Comparison of ENCODE assay signal across 24 cellular contexts in the genomic region with DNA sequence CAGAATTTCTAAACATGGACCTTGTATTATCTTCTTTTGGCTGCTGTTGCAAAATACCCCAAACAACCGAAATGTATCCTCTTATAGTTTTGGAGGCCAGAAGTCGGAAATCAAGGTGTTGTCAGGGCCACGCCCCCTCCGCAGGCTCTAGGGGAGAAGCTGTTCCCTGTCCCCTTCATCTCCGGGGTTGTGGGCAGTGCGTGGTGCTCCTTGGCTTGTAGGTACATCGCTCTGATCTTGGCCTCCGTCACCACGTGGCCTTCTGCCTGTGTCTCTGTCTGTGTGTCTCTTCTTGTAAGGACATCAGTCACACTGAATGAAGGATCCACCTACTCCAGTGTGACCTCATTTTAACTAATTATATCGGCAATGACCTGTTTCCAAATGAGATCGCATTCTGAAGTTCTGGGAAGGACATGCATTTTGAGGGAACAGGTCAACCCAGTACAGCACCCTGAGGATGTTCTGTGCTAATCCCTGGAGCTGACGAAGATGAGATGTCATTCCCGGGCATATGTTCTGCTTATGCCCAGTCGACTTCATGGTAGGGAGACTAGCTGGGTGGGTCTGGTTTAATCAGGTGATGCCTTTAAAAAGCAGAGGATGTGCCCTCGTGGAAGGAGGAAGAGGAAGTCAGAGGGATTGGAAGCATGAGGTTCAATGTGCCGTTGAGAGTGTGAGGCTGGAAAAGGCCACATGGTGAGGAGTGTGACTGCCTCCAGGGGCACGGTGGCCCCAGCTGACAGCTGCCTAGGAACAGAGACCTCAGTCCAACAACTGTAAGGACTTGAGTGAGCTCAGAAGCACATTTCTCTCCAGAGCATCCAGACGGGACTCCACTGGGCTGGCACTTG.
DNase-seq lines count a peak whose midpoint lies in the region; ATAC-seq and TF ChIP-seq lines count a peak whose summit lies in the region.
"Had no signal": no experiment of that assay in that cellular context is flagged by ENCODE, and none has a peak within 500 bp of the region (broad histone marks: within the 10 kb centered on the region; RNA-seq: fewer than 3 reads in every experiment).

No MANE protein-coding gene starts in this region.

- no peak overlapping the region for H3K27ac ChIP-seq in HEK293 (ENCODE audit: extremely low read depth, low read depth, low read length)
- H3K27ac ChIP-seq in mesendoderm (ENCODE audit: low read depth, low read length), result no peak overlapping the region
- peak overlapping the region; percentile 42 to 51 for H3K27ac ChIP-seq in tibial artery
- H3K27ac ChIP-seq: heart left ventricle, neural progenitor cell had no signal

- H2BK120ac ChIP-seq in mesendoderm (ENCODE audit: low read depth, low read length), result no peak overlapping the region

- no peaks in the 10 kb centered on the region for H3K79me2 ChIP-seq in mesendoderm (ENCODE audit: control insufficient read depth, insufficient read depth, low read length)

- no peak overlapping the region for H3K4me3 Mint-ChIP-seq in activated T-cell treated with anti-CD3 and anti-CD28 coated beads, Interleukin-2, amount 50 U/mL, for 72 hours
- H3K4me3 Mint-ChIP-seq: activated CD4-positive, alpha-beta T cell treated with anti-CD3 and anti-CD28 coated beads, Interleukin-2, amount 10 ng/mL, durations not matched to agents 24 days and 14 days; CD4-positive, alpha-beta T cell; HFFc6; memory B cell; neural progenitor cell; stimulated activated naive CD8-positive, alpha-beta T cell treated with anti-CD3 and anti-CD28 coated beads, Interleukin-15, Interleukin-2, amounts not matched to agents 100 ng/mL and 50 ng/mL, for 24 hours had no signal

- H3K9me3 Mint-ChIP-seq in activated T-cell treated with anti-CD3 and anti-CD28 coated beads, Interleukin-2, amount 50 U/mL, for 72 hours, result no peaks in the 10 kb centered on the region
- H3K9me3 Mint-ChIP-seq: activated CD4-positive, alpha-beta T cell treated with anti-CD3 and anti-CD28 coated beads, Interleukin-2, amount 10 ng/mL, durations not matched to agents 24 days and 14 days; CD4-positive, alpha-beta T cell; stimulated activated naive CD8-positive, alpha-beta T cell treated with anti-CD3 and anti-CD28 coated beads, Interleukin-15, Interleukin-2, amounts not matched to agents 100 ng/mL and 50 ng/mL, for 24 hours had no signal

- no peak overlapping the region for H3K18ac ChIP-seq in mesendoderm (ENCODE audit: low read length)

- no peak overlapping the region for H3K27ac Mint-ChIP-seq in activated T-cell treated with anti-CD3 and anti-CD28 coated beads, Interleukin-2, amount 50 U/mL, for 72 hours
- H3K27ac Mint-ChIP-seq: activated CD4-positive, alpha-beta T cell treated with anti-CD3 and anti-CD28 coated beads, Interleukin-2, amount 10 ng/mL, durations not matched to agents 24 days and 14 days; CD4-positive, alpha-beta T cell; HFFc6; memory B cell; neural progenitor cell; stimulated activated naive CD8-positive, alpha-beta T cell treated with anti-CD3 and anti-CD28 coated beads, Interleukin-15, Interleukin-2, amounts not matched to agents 100 ng/mL and 50 ng/mL, for 24 hours had no signal

- H4K5ac ChIP-seq in mesendoderm (ENCODE audit: low read length), result no peak overlapping the region

- no peak overlapping the region for H3K4ac ChIP-seq in mesendoderm (ENCODE audit: low read depth, low read length)

- peaks cover 7% of the 10 kb centered on the region for H3K27me3 Mint-ChIP-seq in activated T-cell treated with anti-CD3 and anti-CD28 coated beads, Interleukin-2, amount 50 U/mL, for 72 hours (ENCODE audit: low read depth)
- H3K27me3 Mint-ChIP-seq: activated CD4-positive, alpha-beta T cell treated with anti-CD3 and anti-CD28 coated beads, Interleukin-2, amount 10 ng/mL, durations not matched to agents 24 days and 14 days; stimulated activated naive CD8-positive, alpha-beta T cell treated with anti-CD3 and anti-CD28 coated beads, Interleukin-15, Interleukin-2, amounts not matched to agents 100 ng/mL and 50 ng/mL, for 24 hours had no signal

- no peak overlapping the region for H2BK15ac ChIP-seq in mesendoderm (replicated peaks; ENCODE audit: low read depth)

- intact Hi-C loops in tibial artery (cut with DNase I; ENCODE audit: low total_unique reads), result no loop called here

- no CpG with 5 or more reads among the region's 18 CpGs for WGBS in mesendoderm (ENCODE audit: extremely low coverage, insufficient coverage, low lambda C conversion rate)

- no peak overlapping the region for H3K23ac ChIP-seq in mesendoderm (ENCODE audit: low read length)

- H3K56ac ChIP-seq in mesendoderm (ENCODE audit: low read length), result no peak overlapping the region

- no peaks in the 10 kb centered on the region for H3K36me3 ChIP-seq in HEK293 (ENCODE audit: control insufficient read depth in 2 of 2, insufficient read depth in 1 of 2, low read length in 2 of 2)
- H3K36me3 ChIP-seq in mesendoderm (ENCODE audit: control insufficient read depth, insufficient read depth, low read length), result no peaks in the 10 kb centered on the region
- no peaks in the 10 kb centered on the region for H3K36me3 ChIP-seq in tibial artery
- H3K36me3 ChIP-seq: heart left ventricle, neural progenitor cell had no signal

- no peak overlapping the region for H3K9ac ChIP-seq in mesendoderm (ENCODE audit: low read length)
- H3K9ac ChIP-seq: neural progenitor cell had no signal

- H3K4me1 ChIP-seq in HEK293 (ENCODE audit: control insufficient read depth, insufficient read depth, low read length) (no peaks in the 10 kb centered on the region), mesendoderm (ENCODE audit: control insufficient read depth, low read depth, low read length) (no peaks in the 10 kb centered on the region), tibial artery (peaks cover 0 to 16% (median 6%) of the 10 kb centered on the region in 4 donors)
- H3K4me1 ChIP-seq: heart left ventricle, neural progenitor cell had no signal

- no peaks in the 10 kb centered on the region for H3K27me3 ChIP-seq in mesendoderm (ENCODE audit: insufficient read depth, low read length, poor library complexity)
- H3K27me3 ChIP-seq in tibial artery, result peaks cover 0 to 6% of the 10 kb centered on the region in 2 donors
- H3K27me3 ChIP-seq: neural progenitor cell had no signal

- H3K9me3 ChIP-seq in HEK293 (ENCODE audit: control insufficient read depth, insufficient read depth, low read depth, low read length) (no peaks in the 10 kb centered on the region), tibial artery (no peaks in the 10 kb centered on the region)
- H3K9me3 ChIP-seq: heart left ventricle had no signal

- H3K36me3 Mint-ChIP-seq in activated T-cell treated with anti-CD3 and anti-CD28 coated beads, Interleukin-2, amount 50 U/mL, for 72 hours (ENCODE audit: insufficient read depth in 2 of 2), result no peaks in the 10 kb centered on the region
- H3K36me3 Mint-ChIP-seq: neural progenitor cell had no signal

- no peak for ATAC-seq in activated T-cell treated with anti-CD3 and anti-CD28 coated beads, Interleukin-2, amount 50 U/mL, for 72 hours (replicated peaks in 1 of 2)
- no peak for ATAC-seq in HG02938 (IDR thresholded peaks at IDR 0.05; ENCODE audit: unreplicated experiment)
- ATAC-seq: heart left ventricle, Right ventricle myocardium inferior had no signal

- no peak overlapping the region for H2BK5ac ChIP-seq in mesendoderm (ENCODE audit: low read length)

- peak; percentile 15 for DNase-seq in activated CD8-positive, alpha-beta memory T cell treated with anti-CD3 and anti-CD28 coated beads, Interleukin-2, amount 50 U/mL, for 48 hours
- DNase-seq in mesendoderm, result no peak
- peak in 1 of 2 donors; percentile 7 for DNase-seq in tibial artery
- no peak for DNase-seq in activated T-cell treated with anti-CD3 and anti-CD28 coated beads, Interleukin-2, amount 50 U/mL, for 72 hours
- DNase-seq in SKM-1 treated with dmso at 0.1 percent for 144 hours (lab: John Stamatoyannopoulos, UW; ENCODE audit: unreplicated experiment), result no peak
- DNase-seq: activated CD4-positive, alpha-beta T cell treated with anti-CD3 and anti-CD28 coated beads, Interleukin-2, amount 10 ng/mL, durations not matched to agents 24 days and 14 days; activated naive CD4-positive, alpha-beta T cell treated with anti-CD3 and anti-CD28 coated beads, Interleukin-2, amount 50 U/mL, for 16 hours; amniotic stem cell; effector CD8-positive, alpha-beta T cell; erythroblast; Kasumi-1; NCI-H1694 treated with DMSO at 0.1 percent for 48 hours; NCI-H2171; NCI-H524; trophoblast cell had no signal

- CTCF ChIA-PET in HEK293 (lab: Yijun Ruan, JAX), result no interaction called here

- TF ChIP-seq CTCF in HEK293 (tag by site-specific recombination; IDR thresholded peaks at IDR 0.05) (no peak), tibial artery (IDR thresholded peaks at IDR 0.05) (no peak)

- no peaks in the 10 kb centered on the region for H3K4me1 Mint-ChIP-seq in activated T-cell treated with anti-CD3 and anti-CD28 coated beads, Interleukin-2, amount 50 U/mL, for 72 hours (ENCODE audit: low read depth)
- H3K4me1 Mint-ChIP-seq: activated CD4-positive, alpha-beta T cell treated with anti-CD3 and anti-CD28 coated beads, Interleukin-2, amount 10 ng/mL, durations not matched to agents 24 days and 14 days; memory B cell; neural progenitor cell had no signal

- no peaks in the 10 kb centered on the region for H3K79me1 ChIP-seq in mesendoderm (ENCODE audit: low read length)

- H2AK5ac ChIP-seq in mesendoderm (ENCODE audit: low read length), result no peak overlapping the region

- POLR2A ChIA-PET in HEK293 (lab: Yijun Ruan, JAX), result no interaction called here

- H3K4me3 ChIP-seq in HEK293 (ENCODE audit: low read depth, low read length) (no peak overlapping the region), mesendoderm (ENCODE audit: low read length) (peak overlapping the region; percentile 7), tibial artery (no peak overlapping the region)
- H3K4me3 ChIP-seq: heart left ventricle, neural progenitor cell had no signal

- H4K8ac ChIP-seq in mesendoderm (ENCODE audit: low read depth, low read length), result no peak overlapping the region

- no peak overlapping the region for H3K4me2 ChIP-seq in mesendoderm (ENCODE audit: low read length)
- H3K4me2 ChIP-seq: neural progenitor cell had no signal

TF ChIP-seq in HEK293, 187 proteins besides CTCF, POLR2A, EP300 and RAD21:
- TF ChIP-seq ZBTB17 (tag by site-specific recombination; IDR thresholded peaks at IDR 0.05), result no peak
- no peak for TF ChIP-seq ZNF274 (IDR thresholded peaks at IDR 0.05; ENCODE audit: low read length)
- no peak for TF ChIP-seq ZNF274 (tag by site-specific recombination; IDR thresholded peaks at IDR 0.05; ENCODE audit: borderline replicate concordance)
- peak; percentile 60; the same call in 1 of the 2 replicates for TF ChIP-seq ZNF10 (tag by site-specific recombination; IDR thresholded peaks at IDR 0.05)

Comparison
In these comparisons a context has a peak if more than half of its experiments do, and no peak if none do; other contexts are left out.
1. H3K27ac ChIP-seq: peak in tibial artery (2 of 2); none in HEK293 (single experiment) and mesendoderm (single experiment).